2 cellular contexts compared by ENCODE assay signal in the genomic region with DNA sequence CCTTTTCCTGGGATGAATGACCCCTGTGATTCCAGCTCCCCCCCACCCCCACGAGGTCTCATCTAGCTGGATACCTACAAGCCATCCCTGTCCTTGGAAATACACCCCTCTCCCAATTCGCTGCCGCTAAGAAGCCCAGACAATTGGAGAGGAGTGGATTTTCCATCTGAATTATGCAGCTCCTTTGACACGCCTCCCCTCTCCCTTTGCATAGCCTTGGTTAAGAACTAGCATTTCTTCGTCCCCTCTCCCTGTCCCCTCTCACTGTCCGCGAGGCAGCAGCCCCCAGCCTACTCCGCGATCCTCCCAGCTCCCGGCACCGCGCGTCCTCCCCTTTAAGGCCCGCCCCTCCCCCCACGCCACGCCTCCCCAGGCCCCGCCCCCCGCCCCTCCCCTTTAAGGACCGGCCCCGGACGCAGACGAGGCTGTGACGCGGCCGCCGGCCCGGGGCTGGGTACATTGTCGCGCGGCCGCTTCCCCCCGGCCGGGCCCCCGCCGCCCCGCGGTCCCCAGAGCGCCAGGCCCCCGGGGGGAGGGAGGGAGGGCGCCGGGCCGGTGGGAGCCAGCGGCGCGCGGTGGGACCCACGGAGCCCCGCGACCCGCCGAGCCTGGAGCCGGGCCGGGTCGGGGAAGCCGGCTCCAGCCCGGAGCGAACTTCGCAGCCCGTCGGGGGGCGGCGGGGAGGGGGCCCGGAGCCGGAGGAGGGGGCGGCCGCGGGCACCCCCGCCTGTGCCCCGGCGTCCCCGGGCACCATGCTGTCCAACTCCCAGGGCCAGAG.
TF ChIP-seq lines count a peak whose summit lies in the region.

TSS of gene MAPKAPK2 (plus strand) at position 428 of the 778 bp plus-strand sequence. CDS start at position 753, 325 bp downstream.

TF ChIP-seq in IMR-90, 13 proteins besides CTCF, POLR2A, EP300 and RAD21 (continued from another document):
- TF ChIP-seq MAZ (IDR thresholded peaks at IDR 0.05; ENCODE audit: borderline replicate concordance, low read depth, low read length) (0 out of 2 replicates have a peak, but pooled peaks have one; percentile 18), CEBPB (IDR thresholded peaks at IDR 0.05; ENCODE audit: low read depth, low read length) (no peak)
- TF ChIP-seq, protein P1, sequence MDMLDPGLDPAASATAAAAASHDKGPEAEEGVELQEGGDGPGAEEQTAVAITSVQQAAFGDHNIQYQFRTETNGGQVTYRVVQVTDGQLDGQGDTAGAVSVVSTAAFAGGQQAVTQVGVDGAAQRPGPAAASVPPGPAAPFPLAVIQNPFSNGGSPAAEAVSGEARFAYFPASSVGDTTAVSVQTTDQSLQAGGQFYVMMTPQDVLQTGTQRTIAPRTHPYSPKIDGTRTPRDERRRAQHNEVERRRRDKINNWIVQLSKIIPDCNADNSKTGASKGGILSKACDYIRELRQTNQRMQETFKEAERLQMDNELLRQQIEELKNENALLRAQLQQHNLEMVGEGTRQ (IDR thresholded peaks at IDR 0.05; ENCODE audit: low read depth, low read length) = no peak
- TF ChIP-seq, protein P2, sequence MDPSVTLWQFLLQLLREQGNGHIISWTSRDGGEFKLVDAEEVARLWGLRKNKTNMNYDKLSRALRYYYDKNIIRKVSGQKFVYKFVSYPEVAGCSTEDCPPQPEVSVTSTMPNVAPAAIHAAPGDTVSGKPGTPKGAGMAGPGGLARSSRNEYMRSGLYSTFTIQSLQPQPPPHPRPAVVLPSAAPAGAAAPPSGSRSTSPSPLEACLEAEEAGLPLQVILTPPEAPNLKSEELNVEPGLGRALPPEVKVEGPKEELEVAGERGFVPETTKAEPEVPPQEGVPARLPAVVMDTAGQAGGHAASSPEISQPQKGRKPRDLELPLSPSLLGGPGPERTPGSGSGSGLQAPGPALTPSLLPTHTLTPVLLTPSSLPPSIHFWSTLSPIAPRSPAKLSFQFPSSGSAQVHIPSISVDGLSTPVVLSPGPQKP (IDR thresholded peaks at IDR 0.05; ENCODE audit: borderline replicate concordance, low read depth, low read length) = no peak

TF ChIP-seq in SK-N-SH treated with all-trans-retinoic acid at 6 μM for 48 hours, 23 proteins besides CTCF, POLR2A, EP300 and RAD21 (continued from another document):
- TF ChIP-seq CSRNP3 (CRISPR knock-in tag; IDR thresholded peaks at IDR 0.05) (no peak), ZFP30 (CRISPR knock-in tag; IDR thresholded peaks at IDR 0.05) (no peak), CSDC2 (CRISPR knock-in tag; IDR thresholded peaks at IDR 0.05) (no peak), OSR1 (CRISPR knock-in tag; IDR thresholded peaks at IDR 0.05) (no peak), ZC3H10 (CRISPR knock-in tag; IDR thresholded peaks at IDR 0.05) (no peak)
